In genomic region chr1:169060906-169061683, GRCh38 we compare ENCODE assay signal across 11 cellular contexts. TPM values are rescaled to one million over a fixed set of nuclear protein-coding genes. Genes with fewer than 3 reads are reported as not detected.
A peak's percentile ranks its signal among the peaks of the same experiment; 100 is the strongest.
DNase-seq lines count a peak whose midpoint lies in the region; ATAC-seq and TF ChIP-seq lines count a peak whose summit lies in the region.
"Had no signal": no experiment of that assay in that cellular context is flagged by ENCODE, and none has a peak within 500 bp of the region (broad histone marks: within the 10 kb centered on the region; RNA-seq: fewer than 3 reads in every experiment).

No MANE protein-coding gene starts in this region.

- H3K4me1 Mint-ChIP-seq in HFFc6 (ENCODE audit: low read depth) = peaks cover 16% of the 10 kb centered on the region

- H3K27me3 ChIP-seq in heart right ventricle = no peaks in the 10 kb centered on the region
- H3K27me3 ChIP-seq: neutrophil had no signal

- no peaks in the 10 kb centered on the region for H3K9me3 Mint-ChIP-seq in HFFc6

- no peaks in the 10 kb centered on the region for H3K36me3 Mint-ChIP-seq in HFFc6 (ENCODE audit: low read depth)

- intact Hi-C loops in heart right ventricle (cut with DNase I) = no loop called here

- TF ChIP-seq CTCF in HFFc6 (IDR thresholded peaks at IDR 0.05) (no peak), heart right ventricle (IDR thresholded peaks at IDR 0.05) (no peak)

- 34 to 37% methylated on average over 5 of the region's 5 CpGs for WGBS in heart right ventricle, 2 donors

- H3K27me3 Mint-ChIP-seq in HFFc6 (ENCODE audit: insufficient read depth) = peaks cover 2% of the 10 kb centered on the region; the same call in 1 of the 2 replicates

- no peak overlapping the region for H3K4me3 ChIP-seq in heart right ventricle

- peak overlapping the region; percentile 12 for H3K27ac Mint-ChIP-seq in HFFc6

- peaks cover 0 to 28% (median 6%) of the 10 kb centered on the region in 11 donors for H3K9me3 ChIP-seq in heart right ventricle
- H3K9me3 ChIP-seq: neutrophil had no signal

- H3K4me1 ChIP-seq in heart right ventricle = peaks cover 0 to 20% (median 12%) of the 10 kb centered on the region in 9 donors

- no peak overlapping the region for H3K4me3 Mint-ChIP-seq in HFFc6

- DNase-seq in HFFc6 = peak; percentile 2
- peak; percentile 66 for DNase-seq in RPMI8226
- peak in 1 of 2 donors; percentile 15 for DNase-seq in heart right ventricle
- DNase-seq in pons (ENCODE audit: low spot score) = peak; percentile 60
- no peak for DNase-seq in stimulated activated CD4-positive, alpha-beta T cell treated with anti-CD3 and anti-CD28 coated beads, Interleukin-1b, Interleukin-23, amount 100 ng/mL, for 48 hours
- no peak for DNase-seq in stimulated activated CD4-positive, alpha-beta T cell treated with anti-CD3 and anti-CD28 coated beads, Interleukin-15, amount 100 ng/mL, for 24 hours
- DNase-seq: stimulated activated CD4-positive, alpha-beta T cell treated with anti-CD3 and anti-CD28 coated beads, Interleukin-2, amount 100 ng/mL, for 24 hours; stimulated activated naive CD4-positive, alpha-beta T cell treated with Interleukin-2 at 50 U/mL for 16 hours had no signal

- ATAC-seq in heart right ventricle (peak in 7 of 8 donors; percentile 52 to 80 (median 64)), HG03439 (IDR thresholded peaks at IDR 0.05; ENCODE audit: unreplicated experiment) (no peak)
- ATAC-seq in activated CD4-positive, CD25-positive, alpha-beta regulatory T cell treated with anti-CD3 and anti-CD28 coated beads, Interleukin-2, amount 50 U/mL, for 24 hours = no peak

- no peaks in the 10 kb centered on the region for H3K36me3 ChIP-seq in heart right ventricle
- H3K36me3 ChIP-seq: neutrophil had no signal

- H3K27ac ChIP-seq in heart right ventricle = peak overlapping the region in 1 of 10 donors; percentile 71
- H3K27ac ChIP-seq: neutrophil had no signal

RNA-seq across cellular contexts. Expression of gene ATP1B1, which starts 45.4 kb away (rescaled TPM):
- 10 to 100 TPM; 30.6 to 48.5 (median 42.9) TPM for total RNA-seq in HFFc6 (2021; fragmentation: NEBNext Ultra II Directional; extraction: Animal tissue kit (Norgen Biotek cat#: 25700))
- 100 to 1,000 TPM; 245 to 472 (median 272) TPM for total RNA-seq in heart right ventricle
- 100 to 1,000 TPM; 137 to 215 TPM for polyA plus RNA-seq in heart right ventricle

Comparison
In these comparisons a context has a peak if more than half of its experiments do, and no peak if none do; other contexts are left out.
1. DNase-seq: peak in HFFc6 (single experiment), RPMI8226 (single experiment) and pons (single experiment); none in stimulated activated CD4-positive, alpha-beta T cell treated with anti-CD3 and anti-CD28 coated beads, Interleukin-1b, Interleukin-23, amount 100 ng/mL, for 48 hours (single experiment) and stimulated activated CD4-positive, alpha-beta T cell treated with anti-CD3 and anti-CD28 coated beads, Interleukin-15, amount 100 ng/mL, for 24 hours (single experiment).
2. ATAC-seq: peak in heart right ventricle (7 of 8); none in activated CD4-positive, CD25-positive, alpha-beta regulatory T cell treated with anti-CD3 and anti-CD28 coated beads, Interleukin-2, amount 50 U/mL, for 24 hours (0 of 2) and HG03439 (single experiment).
3. RNA of gene ATP1B1, which starts 45.4 kb away (total RNA-seq): 245 to 472 TPM in heart right ventricle; 30.6 to 48.5 TPM in HFFc6; every median in the first group is over 4 times any median in the second.